In the genomic region with DNA sequence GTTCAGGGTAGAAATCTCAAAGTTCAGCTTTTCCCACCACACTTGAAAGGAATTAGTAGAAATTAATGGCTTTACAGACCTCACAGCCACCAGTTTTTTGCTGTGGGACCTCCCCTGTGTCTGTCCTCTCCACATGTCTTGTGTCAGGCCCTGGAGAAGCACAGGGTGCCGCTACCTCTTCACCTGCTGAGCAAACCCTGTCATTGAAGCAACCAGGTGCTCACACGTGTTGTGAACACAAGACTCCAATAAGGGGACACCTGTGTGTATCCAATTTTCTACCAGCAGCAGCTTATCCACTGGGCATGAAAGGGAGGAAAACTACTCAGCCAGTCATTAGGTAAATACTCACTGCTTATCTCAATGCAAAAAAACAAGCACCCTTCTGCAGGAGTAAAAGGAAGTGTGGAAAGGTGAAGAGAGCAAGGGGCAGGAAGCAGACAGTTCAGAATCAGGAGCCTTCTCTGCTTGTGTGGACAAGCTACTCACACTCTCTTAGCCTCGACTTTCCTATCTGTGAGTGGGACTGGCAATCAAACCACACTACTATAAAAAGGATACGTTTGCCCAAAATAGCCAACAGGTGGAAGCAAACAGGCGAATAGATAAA, we compare ENCODE assay signal across 17 cellular contexts.
A peak's percentile ranks its signal among the peaks of the same experiment; 100 is the strongest.
DNase-seq lines count a peak whose midpoint lies in the region; ATAC-seq and FAIRE-seq lines count a peak whose summit lies in the region.
"Had no signal": no experiment of that assay in that cellular context is flagged by ENCODE, and none has a peak within 500 bp of the region (broad histone marks: within the 10 kb centered on the region; RNA-seq: fewer than 3 reads in every experiment).

No MANE protein-coding gene starts in this region.

- DNase-seq in NAMALWA (ENCODE audit: low spot score): peak; percentile 3
- DNase-seq in NCI-H2107 (lab: John Stamatoyannopoulos, UW): peak; percentile 63
- DNase-seq in small intestine: peak; percentile 66
- no peak for DNase-seq in amniotic stem cell (lab: John Stamatoyannopoulos, UW)
- DNase-seq: activated CD4-positive, alpha-beta memory T cell treated with anti-CD3 and anti-CD28 coated beads for 36 hours; AML-193; DMS 273 treated with DMSO at 0.1 percent for 48 hours; NCI-H226; nephron progenitor cell; PC-9; SK-N-SH; stimulated activated CD4-positive, alpha-beta T cell treated with anti-CD3 and anti-CD28 coated beads, Interleukin-15, amount 100 ng/mL, for 24 hours had no signal

- no peaks in the 10 kb centered on the region for H3K9me3 ChIP-seq in small intestine (ENCODE audit: control insufficient read depth, low read depth)
- H3K9me3 ChIP-seq: SK-N-SH had no signal

- FAIRE-seq in small intestine (lab: Jason Lieb, UNC): no peak
- FAIRE-seq: endometrium had no signal

- H3K27ac ChIP-seq in angular gyrus (ENCODE audit: low read depth, low read length) (peak overlapping the region; percentile 6), small intestine (ENCODE audit: low read depth in 1 of 2, low read length in 1 of 2) (peak overlapping the region; percentile 43 to 84)
- H3K27ac ChIP-seq: foreskin keratinocyte, PC-9 had no signal

- H3K4me1 ChIP-seq in small intestine (ENCODE audit: control insufficient read depth in 2 of 2, insufficient read depth in 1 of 2, low read depth in 1 of 2, low read length in 1 of 2): peaks cover 10 to 14% of the 10 kb centered on the region in 2 donors

- no peaks in the 10 kb centered on the region for H3K27me3 ChIP-seq in small intestine (ENCODE audit: control insufficient read depth in 2 of 2, insufficient read depth in 2 of 2, low read length in 2 of 2)
- H3K27me3 ChIP-seq: foreskin keratinocyte had no signal

- H3K4me3 ChIP-seq in small intestine (ENCODE audit: low read depth in 1 of 2, low read length in 2 of 2): no peak overlapping the region
- H3K4me3 ChIP-seq: PC-9 had no signal

- ATAC-seq in HG03442 (IDR thresholded peaks at IDR 0.05; ENCODE audit: unreplicated experiment) (no peak), GM21381 (IDR thresholded peaks at IDR 0.05; ENCODE audit: unreplicated experiment) (no peak)

- H3K36me3 ChIP-seq in small intestine (ENCODE audit: control insufficient read depth in 2 of 2, insufficient read depth in 2 of 2, low read length in 2 of 2): no peaks in the 10 kb centered on the region

- 15 to 49% (median 31%) methylated on average over 5 of the region's 5 CpGs for WGBS in small intestine, 3 donors
